27 cellular contexts compared by ENCODE assay signal in the genomic region with DNA sequence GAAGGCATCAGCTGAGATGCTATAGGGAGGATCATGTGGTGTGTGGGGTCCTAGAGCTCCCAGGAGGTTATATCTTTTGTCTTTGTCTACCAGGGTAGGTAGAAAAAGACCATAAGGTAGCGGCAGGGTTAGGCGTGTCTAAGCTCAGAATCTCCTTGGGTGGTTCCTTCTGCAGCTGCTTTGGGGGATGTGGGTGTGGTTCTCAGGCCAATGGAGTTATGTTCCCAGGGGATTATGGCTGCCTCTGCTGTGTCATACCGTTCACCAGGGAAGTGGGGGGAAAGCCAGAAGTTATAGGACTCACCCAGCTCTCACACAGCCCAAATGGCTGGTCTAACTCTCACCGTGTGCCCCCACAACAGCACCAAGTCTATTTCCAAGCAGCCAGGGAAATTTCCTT.
DNase-seq lines count a peak whose midpoint lies in the region; ATAC-seq lines count a peak whose summit lies in the region.
"Had no signal": no experiment of that assay in that cellular context is flagged by ENCODE, and none has a peak within 500 bp of the region (broad histone marks: within the 10 kb centered on the region; RNA-seq: fewer than 3 reads in every experiment).

No MANE protein-coding gene starts in this region.

- H3K9me3 ChIP-seq in SJCRH30 (replicated peaks) (peaks cover 4% of the 10 kb centered on the region; the same call in 1 of the 2 replicates), neuronal stem cell (replicated peaks in 1 of 2; ENCODE audit: control insufficient read depth in 2 of 2, insufficient read depth in 1 of 2, low read depth in 1 of 2, low read length in 2 of 2) (no peaks in the 10 kb centered on the region)
- H3K9me3 ChIP-seq: A549, BE2C, BLaER1 had no signal

- peaks cover 7% of the 10 kb centered on the region; the same call in 1 of the 2 replicates for H3K4me1 ChIP-seq in SJCRH30
- no peaks in the 10 kb centered on the region for H3K4me1 ChIP-seq in neuronal stem cell (ENCODE audit: control insufficient read depth in 2 of 2, insufficient read depth in 1 of 2, low read depth in 1 of 2, low read length in 2 of 2)
- H3K4me1 ChIP-seq: A549, BE2C, BLaER1 had no signal

- no peak overlapping the region for H2BK15ac ChIP-seq in neuronal stem cell (ENCODE audit: low read length)

- peak; percentile 2 for DNase-seq in NCI-H82 (lab: John Stamatoyannopoulos, UW)
- no peak for DNase-seq in NCI-H82 treated with DMSO at 0.1 percent for 48 hours (lab: John Stamatoyannopoulos, UW; ENCODE audit: unreplicated experiment)
- DNase-seq in NCI-H2171 (lab: John Stamatoyannopoulos, UW), result peak; percentile 50
- peak; percentile 63 to 64 for DNase-seq in SJCRH30
- DNase-seq in neuronal stem cell (ENCODE audit: low spot score), result no peak
- no peak for DNase-seq in islet precursor cell
- DNase-seq in stimulated activated naive CD8-positive, alpha-beta T cell treated with anti-CD3 and anti-CD28 coated beads, Interleukin-15, amount 100 ng/mL, for 72 hours, result no peak
- DNase-seq: ACHN; BE2C; C1 segment of cervical spinal cord; CD4-positive, alpha-beta memory T cell; CD4-positive, CD25-positive, alpha-beta regulatory T cell; CD8-positive, alpha-beta memory T cell; COR-L47; DMS 273 treated with DMSO at 0.1 percent for 48 hours; DMS153; DMS53; DMS79; DND-41; EL; GDM1 had no signal

- no peak for ATAC-seq in stimulated activated naive CD8-positive, alpha-beta T cell treated with anti-CD3 and anti-CD28 coated beads, Interleukin-15, amount 100 ng/mL, for 72 hours
- ATAC-seq in HG03196 (IDR thresholded peaks at IDR 0.05; ENCODE audit: unreplicated experiment), result no peak
- ATAC-seq: A549, GM12878 had no signal

- no peak overlapping the region for H2AK5ac ChIP-seq in neuronal stem cell (ENCODE audit: low read depth, low read length)

- no peaks in the 10 kb centered on the region for H3K4me1 Mint-ChIP-seq in stimulated activated naive CD8-positive, alpha-beta T cell treated with anti-CD3 and anti-CD28 coated beads, Interleukin-15, amount 100 ng/mL, for 72 hours
- H3K4me1 Mint-ChIP-seq: CD14-positive monocyte; CD4-positive, alpha-beta memory T cell; CD4-positive, CD25-positive, alpha-beta regulatory T cell; CD8-positive, alpha-beta memory T cell had no signal

- H3K4me2 ChIP-seq in neuronal stem cell (ENCODE audit: insufficient read depth, low read length, poor library complexity, severe bottlenecking), result no peak overlapping the region
- H3K4me2 ChIP-seq: A549, BLaER1 had no signal

- H3K27me3 ChIP-seq in SJCRH30 (no peaks in the 10 kb centered on the region), neuronal stem cell (ENCODE audit: control insufficient read depth in 3 of 3, insufficient read depth in 3 of 3, low read depth in 1 of 3, low read length in 3 of 3) (no peaks in the 10 kb centered on the region)
- H3K27me3 ChIP-seq: BE2C, BLaER1 had no signal

- H3K4ac ChIP-seq in neuronal stem cell (ENCODE audit: low read length), result no peak overlapping the region

- H3K14ac ChIP-seq in neuronal stem cell (ENCODE audit: low read length), result no peak overlapping the region

- no peak overlapping the region for H3K4me3 Mint-ChIP-seq in stimulated activated naive CD8-positive, alpha-beta T cell treated with anti-CD3 and anti-CD28 coated beads, Interleukin-15, amount 100 ng/mL, for 72 hours
- H3K4me3 Mint-ChIP-seq: CD14-positive monocyte; CD4-positive, alpha-beta memory T cell; CD4-positive, CD25-positive, alpha-beta regulatory T cell; CD8-positive, alpha-beta memory T cell had no signal

- peaks cover 4 to 21% of the 10 kb centered on the region in 2 donors for H3K9me3 Mint-ChIP-seq in stimulated activated naive CD8-positive, alpha-beta T cell treated with anti-CD3 and anti-CD28 coated beads, Interleukin-15, amount 100 ng/mL, for 72 hours

- H4K91ac ChIP-seq in neuronal stem cell (ENCODE audit: low read depth, low read length, poor library complexity), result no peak overlapping the region

- no peak overlapping the region for H2BK5ac ChIP-seq in neuronal stem cell (ENCODE audit: low read length)

- H3K79me1 ChIP-seq in neuronal stem cell (ENCODE audit: low read depth, low read length), result no peaks in the 10 kb centered on the region

- no peak overlapping the region for H3K4me3 ChIP-seq in SJCRH30
- H3K4me3 ChIP-seq in neuronal stem cell (ENCODE audit: low read length in 2 of 2), result no peak overlapping the region
- H3K4me3 ChIP-seq: A549, BLaER1, GM12878 had no signal

- peak overlapping the region; percentile 51 for H3K27ac ChIP-seq in SJCRH30
- no peak overlapping the region for H3K27ac ChIP-seq in neuronal stem cell (replicated peaks; ENCODE audit: low read length)
- H3K27ac ChIP-seq: 22Rv1, A549, BLaER1 had no signal

- H2BK120ac ChIP-seq in neuronal stem cell (ENCODE audit: low read depth, low read length), result no peak overlapping the region

- no peaks in the 10 kb centered on the region for H3K27me3 Mint-ChIP-seq in stimulated activated naive CD8-positive, alpha-beta T cell treated with anti-CD3 and anti-CD28 coated beads, Interleukin-15, amount 100 ng/mL, for 72 hours
- H3K27me3 Mint-ChIP-seq: CD4-positive, alpha-beta memory T cell; CD4-positive, CD25-positive, alpha-beta regulatory T cell; CD8-positive, alpha-beta memory T cell had no signal

- H3K9ac ChIP-seq in neuronal stem cell (ENCODE audit: low read depth, low read length, poor library complexity), result no peak overlapping the region
- H3K9ac ChIP-seq: BLaER1 had no signal

- no peak overlapping the region for H3K27ac Mint-ChIP-seq in stimulated activated naive CD8-positive, alpha-beta T cell treated with anti-CD3 and anti-CD28 coated beads, Interleukin-15, amount 100 ng/mL, for 72 hours
- H3K27ac Mint-ChIP-seq: CD14-positive monocyte; CD4-positive, alpha-beta memory T cell; CD4-positive, CD25-positive, alpha-beta regulatory T cell; CD8-positive, alpha-beta memory T cell had no signal

- H3K18ac ChIP-seq in neuronal stem cell (ENCODE audit: low read length), result no peak overlapping the region

- peak overlapping the region; percentile 23 for H2AFZ ChIP-seq in neuronal stem cell (ENCODE audit: low read length)

- no peak overlapping the region for H3K23ac ChIP-seq in neuronal stem cell (ENCODE audit: low read depth, low read length, poor library complexity)

- no peaks in the 10 kb centered on the region for H3K36me3 ChIP-seq in SJCRH30
- no peaks in the 10 kb centered on the region for H3K36me3 ChIP-seq in neuronal stem cell (replicated peaks in 1 of 2; ENCODE audit: control insufficient read depth in 2 of 2, insufficient read depth in 2 of 2, low read length in 2 of 2)
- H3K36me3 ChIP-seq: BE2C, BLaER1 had no signal

- no CpG with 5 or more reads among the region's 4 CpGs for WGBS in neuronal stem cell (ENCODE audit: extremely low coverage in 2 of 2, insufficient read length in 2 of 2, insufficient replicate concordance in 1 of 2), 2 donors

- no peak overlapping the region for H4K8ac ChIP-seq in neuronal stem cell (ENCODE audit: low read depth, low read length)

- H2BK12ac ChIP-seq in neuronal stem cell (ENCODE audit: low read length), result peak overlapping the region; percentile 79

Comparison
In these comparisons a context has a peak if more than half of its experiments do, and no peak if none do; other contexts are left out.
1. DNase-seq: peak in NCI-H82 (single experiment), NCI-H2171 (single experiment) and SJCRH30 (2 of 2); none in NCI-H82 treated with DMSO at 0.1 percent for 48 hours (single experiment), neuronal stem cell (single experiment), islet precursor cell (single experiment) and stimulated activated naive CD8-positive, alpha-beta T cell treated with anti-CD3 and anti-CD28 coated beads, Interleukin-15, amount 100 ng/mL, for 72 hours (0 of 2).